Comparison of ENCODE assay signal across 8 cellular contexts in the genomic region with DNA sequence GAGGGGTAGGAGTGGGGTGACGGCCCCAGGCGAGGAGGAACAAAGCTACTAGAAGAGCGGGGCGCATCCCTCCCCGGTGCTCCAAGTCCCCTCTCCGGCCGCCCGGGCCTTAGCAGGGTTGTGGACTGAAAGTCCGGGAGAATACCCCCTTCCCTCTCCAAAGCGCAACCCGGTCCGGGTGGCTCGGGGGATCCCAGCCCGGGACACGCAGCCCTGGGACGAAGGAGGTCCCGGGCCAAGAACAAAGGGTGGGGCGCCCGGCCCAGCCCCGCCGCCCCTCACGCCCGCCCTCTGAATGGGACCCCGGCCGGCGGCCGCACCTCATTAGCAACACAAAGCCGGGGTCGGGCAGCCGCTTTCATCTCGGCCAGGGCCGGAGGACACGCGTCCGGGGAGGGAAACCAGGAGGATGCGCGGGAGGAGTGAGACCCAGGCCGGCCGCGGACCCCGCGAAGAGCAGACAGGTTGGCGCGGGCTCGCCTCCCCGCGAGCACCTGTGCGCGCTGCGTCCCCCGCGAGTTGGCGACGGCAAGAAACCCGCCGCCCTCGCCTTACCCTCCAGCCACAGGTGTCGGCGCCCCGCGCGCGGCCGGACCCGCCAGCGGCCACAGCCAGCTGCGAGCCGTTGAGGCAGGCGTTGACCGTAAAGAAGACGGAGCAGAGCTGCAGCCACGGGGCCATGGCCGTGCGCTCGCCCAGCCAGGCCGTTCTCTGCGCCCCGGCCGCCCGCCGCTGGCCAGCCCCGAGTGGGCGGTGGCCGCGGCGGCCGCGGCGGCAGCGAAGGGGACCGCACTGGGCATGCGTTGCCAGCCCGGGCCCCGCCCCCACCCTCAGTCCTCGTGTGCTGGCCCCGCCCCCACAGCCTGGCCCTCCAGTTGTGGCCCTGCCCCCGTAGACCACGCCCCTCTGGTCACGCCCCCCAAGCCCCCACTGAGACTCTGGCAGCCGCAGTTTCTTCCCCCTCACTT. TPM values are rescaled to one million over a fixed set of nuclear protein-coding genes. Genes with fewer than 3 reads are reported as not detected.
DNase-seq lines count a peak whose midpoint lies in the region; ATAC-seq lines count a peak whose summit lies in the region.

A gene (minus strand): TSS at position 748 of the 968 bp plus-strand sequence. CDS start 67 bp downstream, at position 681.

- peak within 1 kb of the TSS; percentile 72 to 93 (median 85) for H3K4me3 Mint-ChIP-seq in naive thymus-derived CD8-positive, alpha-beta T cell
- peak within 1 kb of the TSS; percentile 90 to 91 for H3K4me3 Mint-ChIP-seq in stimulated activated naive CD8-positive, alpha-beta T cell treated with anti-CD3 and anti-CD28 coated beads, Interleukin-15, amount 100 ng/mL, for 72 hours

- H3K36me3 Mint-ChIP-seq in naive thymus-derived CD8-positive, alpha-beta T cell, result peaks cover 0 to 3% (median 0%) of the 10 kb centered on the region in 3 donors

- peak within 1 kb of the TSS in 3 of 10 donors; percentile 53 to 86 (median 54) for H3K27ac Mint-ChIP-seq in naive thymus-derived CD8-positive, alpha-beta T cell
- H3K27ac Mint-ChIP-seq in stimulated activated naive CD8-positive, alpha-beta T cell treated with anti-CD3 and anti-CD28 coated beads, Interleukin-15, amount 100 ng/mL, for 72 hours, result peak within 1 kb of the TSS in 1 of 2 donors; percentile 19

- DNase-seq in EL (peak; percentile 81), NCI-H82 treated with DMSO at 0.1 percent for 48 hours (lab: John Stamatoyannopoulos, UW; ENCODE audit: unreplicated experiment) (peak; percentile 37), activated T-cell treated with anti-CD3 and anti-CD28 coated beads for 48 hours (ENCODE audit: low read depth) (peak; percentile 63), fibroblast of peridontal ligament (ENCODE audit: extremely low read depth) (peak; percentile 44), KG1 (lab: John Stamatoyannopoulos, UW) (no peak)
- DNase-seq in naive thymus-derived CD8-positive, alpha-beta T cell, result peak in 6 of 10 donors; percentile 19 to 46 (median 27)
- peak; percentile 42 to 52 for DNase-seq in stimulated activated naive CD8-positive, alpha-beta T cell treated with anti-CD3 and anti-CD28 coated beads, Interleukin-15, amount 100 ng/mL, for 72 hours

- H3K4me1 Mint-ChIP-seq in naive thymus-derived CD8-positive, alpha-beta T cell, result peaks cover 6 to 17% (median 12%) of the 10 kb centered on the region in 4 donors
- peaks cover 9% of the 10 kb centered on the region for H3K4me1 Mint-ChIP-seq in stimulated activated naive CD8-positive, alpha-beta T cell treated with anti-CD3 and anti-CD28 coated beads, Interleukin-15, amount 100 ng/mL, for 72 hours

- H3K9me3 Mint-ChIP-seq in naive thymus-derived CD8-positive, alpha-beta T cell, result no peaks in the 10 kb centered on the region
- no peaks in the 10 kb centered on the region for H3K9me3 Mint-ChIP-seq in stimulated activated naive CD8-positive, alpha-beta T cell treated with anti-CD3 and anti-CD28 coated beads, Interleukin-15, amount 100 ng/mL, for 72 hours

- POLR2A ChIA-PET in naive thymus-derived CD8-positive, alpha-beta T cell (lab: Charles Lee), result no interaction called here

- ATAC-seq in HG02885 (IDR thresholded peaks at IDR 0.05; ENCODE audit: poor library complexity, unreplicated experiment), result peak; percentile 53
- peak; percentile 32 to 54 for ATAC-seq in naive thymus-derived CD8-positive, alpha-beta T cell
- ATAC-seq in stimulated activated naive CD8-positive, alpha-beta T cell treated with anti-CD3 and anti-CD28 coated beads, Interleukin-15, amount 100 ng/mL, for 72 hours, result peak; percentile 67

- peaks cover 45 to 89% (median 65%) of the 10 kb centered on the region in 5 donors for H3K27me3 Mint-ChIP-seq in naive thymus-derived CD8-positive, alpha-beta T cell
- H3K27me3 Mint-ChIP-seq in stimulated activated naive CD8-positive, alpha-beta T cell treated with anti-CD3 and anti-CD28 coated beads, Interleukin-15, amount 100 ng/mL, for 72 hours, result peaks cover 99% of the 10 kb centered on the region

RNA-seq across cellular contexts. Expression of the gene that starts here (rescaled TPM):
- total RNA-seq in naive thymus-derived CD8-positive, alpha-beta T cell, result not detected
- not detected for polyA plus RNA-seq in naive thymus-derived CD8-positive, alpha-beta T cell

Comparison
In these comparisons a context has a peak if more than half of its experiments do, and no peak if none do; other contexts are left out.
1. Peak in DNase-seq and ATAC-seq in naive thymus-derived CD8-positive, alpha-beta T cell; RNA of the gene not detected or under 1 TPM.